7 cellular contexts compared by ENCODE assay signal in genomic region chr2:112435716-112436431, GRCh38. TPM values are rescaled to one million over a fixed set of nuclear protein-coding genes. Genes with fewer than 3 reads are reported as not detected.
DNase-seq lines count a peak whose midpoint lies in the region; ATAC-seq and TF ChIP-seq lines count a peak whose summit lies in the region.
"Not testable (repeated sequence)": the region's sequence is repeated elsewhere in the genome, so short reads cannot be mapped to it uniquely, and the experiment has no call there.

No MANE protein-coding gene starts in this region.

- not testable (repeated sequence) for H3K9me3 Mint-ChIP-seq in activated naive CD4-positive, alpha-beta T cell treated with anti-CD3 and anti-CD28 coated beads, Interleukin-2, amount 50 U/mL, for 24 hours; neural progenitor cell; stimulated activated naive B cell treated with anti-CD40 and anti-IgM and Interleukin-4, amounts not matched to agents 10 μg/mL and 1 μg/mL and 100 μg/mL, for 72 hours

- not testable (repeated sequence) for TF ChIP-seq POLR2A in esophagus muscularis mucosa (IDR thresholded peaks at IDR 0.05; ENCODE audit: low read depth)

- H3K27ac Mint-ChIP-seq in activated naive CD4-positive, alpha-beta T cell treated with anti-CD3 and anti-CD28 coated beads, Interleukin-2, amount 50 U/mL, for 24 hours = peak overlapping the region; percentile 80
- H3K27ac Mint-ChIP-seq in neural progenitor cell = peak overlapping the region; percentile 72
- H3K27ac Mint-ChIP-seq in stimulated activated naive B cell treated with anti-CD40 and anti-IgM and Interleukin-4, amounts not matched to agents 10 μg/mL and 1 μg/mL and 100 μg/mL, for 72 hours = peak overlapping the region; percentile 59

- not testable (repeated sequence) for H3K36me3 ChIP-seq in esophagus muscularis mucosa; mucosa of descending colon (ENCODE audit: low read depth); neural progenitor cell

- not testable (repeated sequence) for H3K79me2 ChIP-seq in neural progenitor cell (ENCODE audit: low read depth)

- not testable (repeated sequence) for H4K20me1 ChIP-seq in neural progenitor cell (ENCODE audit: low read depth)

- peaks cover 0 to 15% (median 0%) of the 10 kb centered on the region in 4 donors for H3K27me3 ChIP-seq in esophagus muscularis mucosa
- H3K27me3 ChIP-seq in neural progenitor cell = not testable (repeated sequence)

- WGBS in esophagus muscularis mucosa = 88% methylated on average over 10 of the region's 18 CpGs

- ATAC-seq in left colon = peak; percentile 23
- ATAC-seq in mucosa of descending colon = peak; percentile 19
- ATAC-seq in stimulated activated naive B cell treated with anti-CD40 and anti-IgM and Interleukin-4, amounts not matched to agents 10 μg/mL and 1 μg/mL and 100 μg/mL, for 72 hours (replicated peaks) = not testable (repeated sequence)

- H3F3A ChIP-seq in neural progenitor cell (ENCODE audit: low read depth) = not testable (repeated sequence)

- TF ChIP-seq CTCF in esophagus muscularis mucosa (IDR thresholded peaks at IDR 0.05); mucosa of descending colon (IDR thresholded peaks at IDR 0.05); neural progenitor cell (IDR thresholded peaks at IDR 0.05): not testable (repeated sequence)

- H3K4me1 ChIP-seq in esophagus muscularis mucosa = peaks cover 0 to 19% (median 14%) of the 10 kb centered on the region in 4 donors
- not testable (repeated sequence) for H3K4me1 ChIP-seq in mucosa of descending colon (ENCODE audit: low read depth); neural progenitor cell

- DNase-seq in SK-N-DZ (ENCODE audit: low spot score) = peak; percentile 0
- DNase-seq in esophagus muscularis mucosa (ENCODE audit: extremely low spot score) = peak; percentile 21
- not testable (repeated sequence) for DNase-seq in left colon; mucosa of descending colon; neural progenitor cell (ENCODE audit: low spot score); stimulated activated naive B cell treated with anti-CD40 and anti-IgM and Interleukin-4, amounts not matched to agents 10 μg/mL and 1 μg/mL and 100 μg/mL, for 72 hours

- H3K27ac ChIP-seq in esophagus muscularis mucosa (replicated peaks in 1 of 4); neural progenitor cell: not testable (repeated sequence)

- H3K9me3 ChIP-seq in esophagus muscularis mucosa; mucosa of descending colon; neural progenitor cell (ENCODE audit: low read depth): not testable (repeated sequence)

- TF ChIP-seq EP300 in esophagus muscularis mucosa (IDR thresholded peaks at IDR 0.05) = not testable (repeated sequence)

- intact Hi-C loops in esophagus muscularis mucosa (cut with DNase I); mucosa of descending colon (cut with DNase I, micrococcal nuclease): not testable (repeated sequence)
- intact Hi-C loops in left colon (cut with DNase I, micrococcal nuclease) = loop anchor here in 1 of 2 donors (10.0 kb wide), 1 partner anchor 181 kb away; the partner anchor contains the start of gene ZC3H8

- not testable (repeated sequence) for H3K36me3 Mint-ChIP-seq in activated naive CD4-positive, alpha-beta T cell treated with anti-CD3 and anti-CD28 coated beads, Interleukin-2, amount 50 U/mL, for 24 hours; neural progenitor cell; stimulated activated naive B cell treated with anti-CD40 and anti-IgM and Interleukin-4, amounts not matched to agents 10 μg/mL and 1 μg/mL and 100 μg/mL, for 72 hours

- not testable (repeated sequence) for H3K4me3 ChIP-seq in esophagus muscularis mucosa, mucosa of descending colon, neural progenitor cell

- H3K9ac ChIP-seq in neural progenitor cell = not testable (repeated sequence)

- not testable (repeated sequence) for H2AFZ ChIP-seq in neural progenitor cell (replicated peaks)

- H3K4me1 Mint-ChIP-seq in activated naive CD4-positive, alpha-beta T cell treated with anti-CD3 and anti-CD28 coated beads, Interleukin-2, amount 50 U/mL, for 24 hours = peaks cover 16% of the 10 kb centered on the region
- H3K4me1 Mint-ChIP-seq in neural progenitor cell = not testable (repeated sequence)
- H3K4me1 Mint-ChIP-seq in stimulated activated naive B cell treated with anti-CD40 and anti-IgM and Interleukin-4, amounts not matched to agents 10 μg/mL and 1 μg/mL and 100 μg/mL, for 72 hours = peaks cover 2 to 14% of the 10 kb centered on the region in 2 donors

- not testable (repeated sequence) for H3K27me3 Mint-ChIP-seq in activated naive CD4-positive, alpha-beta T cell treated with anti-CD3 and anti-CD28 coated beads, Interleukin-2, amount 50 U/mL, for 24 hours; neural progenitor cell (ENCODE audit: insufficient read depth, low read depth)
- peaks cover 6 to 14% of the 10 kb centered on the region in 2 donors for H3K27me3 Mint-ChIP-seq in stimulated activated naive B cell treated with anti-CD40 and anti-IgM and Interleukin-4, amounts not matched to agents 10 μg/mL and 1 μg/mL and 100 μg/mL, for 72 hours

- not testable (repeated sequence) for H3K4me2 ChIP-seq in neural progenitor cell

- not testable (repeated sequence) for H3K4me3 Mint-ChIP-seq in activated naive CD4-positive, alpha-beta T cell treated with anti-CD3 and anti-CD28 coated beads, Interleukin-2, amount 50 U/mL, for 24 hours; stimulated activated naive B cell treated with anti-CD40 and anti-IgM and Interleukin-4, amounts not matched to agents 10 μg/mL and 1 μg/mL and 100 μg/mL, for 72 hours
- peak overlapping the region; percentile 21 for H3K4me3 Mint-ChIP-seq in neural progenitor cell

RNA-seq across cellular contexts. Expression of gene RGPD8, which starts 2.4 kb away (rescaled TPM):
- polyA plus RNA-seq in SK-N-DZ (2014; cell fraction: cytosol; rRNA removed) = 2.3 and 4.6 TPM in 2 replicates
- polyA plus RNA-seq in SK-N-DZ (2014; cell fraction: nucleus; rRNA removed) = 3.5 and 6.7 TPM in 2 replicates
- 10 to 100 TPM; 11.6 to 24.5 (median 15.3) TPM for total RNA-seq in esophagus muscularis mucosa
- 10 to 100 TPM; 10.7 to 11.4 TPM for total RNA-seq in left colon
- total RNA-seq in mucosa of descending colon = 10 to 100 TPM in 2 of 3 donors, 1 to 10 TPM in 1; 7.5 to 18.8 (median 13.9) TPM
- total RNA-seq in neural progenitor cell (ENCODE audit: low replicate concordance) = 6.8 and 11.1 TPM in 2 replicates

RNA-seq across cellular contexts. Expression of gene TTL, which starts 46.1 kb away (rescaled TPM):
- polyA plus RNA-seq in SK-N-DZ (2014; cell fraction: cytosol; rRNA removed) = 84.4 and 85.0 TPM in 2 replicates
- 64.6 and 67.8 TPM in 2 replicates for polyA plus RNA-seq in SK-N-DZ (2014; cell fraction: nucleus; rRNA removed)
- total RNA-seq in esophagus muscularis mucosa = 10 to 100 TPM; 25.8 to 29.2 (median 27.3) TPM
- 10 to 100 TPM; 19.9 to 20.5 TPM for total RNA-seq in left colon
- 10 to 100 TPM; 13.4 to 32.2 (median 20.3) TPM for total RNA-seq in mucosa of descending colon
- total RNA-seq in neural progenitor cell (ENCODE audit: low replicate concordance) = 53.2 and 81.3 TPM in 2 replicates
